Comparison of ENCODE assay signal across 24 cellular contexts in genomic region chr11:7421136-7421535, GRCh38.
DNase-seq lines count a peak whose midpoint lies in the region; ATAC-seq, FAIRE-seq and TF ChIP-seq lines count a peak whose summit lies in the region.
"Had no signal": no experiment of that assay in that cellular context is flagged by ENCODE, and none has a peak within 500 bp of the region (broad histone marks: within the 10 kb centered on the region; RNA-seq: fewer than 3 reads in every experiment).

No MANE protein-coding gene starts in this region.

- CTCF ChIA-PET in activated CD8-positive, alpha-beta memory T cell treated with anti-CD3 and anti-CD28 coated beads, Interleukin-2, amount 10 ng/mL, durations not matched to agents 7 days and 5 days (lab: Charles Lee), result no interaction called here

- H3K36me3 Mint-ChIP-seq in activated CD8-positive, alpha-beta memory T cell treated with anti-CD3 and anti-CD28 coated beads, Interleukin-2, amount 10 ng/mL, durations not matched to agents 7 days and 5 days, result no peaks in the 10 kb centered on the region
- H3K36me3 Mint-ChIP-seq: CD14-positive monocyte; CD8-positive, alpha-beta memory T cell had no signal

- no peak overlapping the region for H3K4me3 Mint-ChIP-seq in activated CD8-positive, alpha-beta memory T cell treated with anti-CD3 and anti-CD28 coated beads, Interleukin-2, amount 10 ng/mL, durations not matched to agents 7 days and 5 days
- H3K4me3 Mint-ChIP-seq: CD14-positive monocyte; CD4-positive, alpha-beta T cell; CD8-positive, alpha-beta memory T cell; GM23338; H9 had no signal

- no peak for ATAC-seq in activated CD8-positive, alpha-beta memory T cell treated with anti-CD3 and anti-CD28 coated beads, Interleukin-2, amount 10 ng/mL, durations not matched to agents 7 days and 5 days
- ATAC-seq: A549, GM23338 had no signal

- H3K27me3 Mint-ChIP-seq in activated CD8-positive, alpha-beta memory T cell treated with anti-CD3 and anti-CD28 coated beads, Interleukin-2, amount 10 ng/mL, durations not matched to agents 7 days and 5 days, result peaks cover 3% of the 10 kb centered on the region

- no peaks in the 10 kb centered on the region for H3K27me3 ChIP-seq in esophagus muscularis mucosa
- no peaks in the 10 kb centered on the region for H3K27me3 ChIP-seq in transverse colon
- H3K27me3 ChIP-seq: BE2C; BLaER1 treated with 17β-estradiol and CSF1 and Interleukin-3, amounts not matched to agents 10 nM and 100 nM had no signal

- 88% methylated on average over 1 of the region's 1 CpG for WGBS in esophagus muscularis mucosa
- 74 to 100% methylated on average over 1 of the region's 1 CpG for WGBS in transverse colon (ENCODE audit: low coverage in 1 of 2), 2 donors

- H3K9me3 Mint-ChIP-seq in activated CD8-positive, alpha-beta memory T cell treated with anti-CD3 and anti-CD28 coated beads, Interleukin-2, amount 10 ng/mL, durations not matched to agents 7 days and 5 days (ENCODE audit: low read depth), result no peaks in the 10 kb centered on the region
- H3K9me3 Mint-ChIP-seq: CD4-positive, alpha-beta T cell; CD8-positive, alpha-beta memory T cell; GM23338; H9 had no signal

- H3K9me3 ChIP-seq in esophagus muscularis mucosa, result no peaks in the 10 kb centered on the region
- no peaks in the 10 kb centered on the region for H3K9me3 ChIP-seq in transverse colon
- H3K9me3 ChIP-seq: A549; BE2C; BLaER1 treated with 17β-estradiol and CSF1 and Interleukin-3, amounts not matched to agents 10 nM and 100 nM had no signal

- no peak for FAIRE-seq in GM12892 (lab: Jason Lieb, UNC)
- FAIRE-seq: A549, D721Med, G401.6, GM19239 had no signal

- TF ChIP-seq POLR2A in esophagus muscularis mucosa (IDR thresholded peaks at IDR 0.05; ENCODE audit: low read depth), result no peak
- TF ChIP-seq POLR2A in transverse colon (IDR thresholded peaks at IDR 0.05), result no peak
- no peak for TF ChIP-seq POLR2A in GM12892 (IDR thresholded peaks at IDR 0.05; ENCODE audit: low read depth, low read length)

- in situ Hi-C loops in transverse colon (cut with MboI; ENCODE audit: low pct_ligation_motif_present in 1 of 4, low pct_unique_long_range_greater_than_20kb in 1 of 4, low sequenced_read_pairs in 3 of 4), result no loop called here

- H3K4me1 ChIP-seq in esophagus muscularis mucosa (no peaks in the 10 kb centered on the region), transverse colon (no peaks in the 10 kb centered on the region)
- H3K4me1 ChIP-seq: A549 had no signal

- H3K36me3 ChIP-seq in esophagus muscularis mucosa (no peaks in the 10 kb centered on the region), transverse colon (no peaks in the 10 kb centered on the region)
- H3K36me3 ChIP-seq: BE2C; BLaER1 treated with 17β-estradiol and CSF1 and Interleukin-3, amounts not matched to agents 10 nM and 100 nM had no signal

- TF ChIP-seq CTCF in esophagus muscularis mucosa (IDR thresholded peaks at IDR 0.05) (no peak), transverse colon (IDR thresholded peaks at IDR 0.05) (no peak)

- no peak overlapping the region for H3K27ac Mint-ChIP-seq in activated CD8-positive, alpha-beta memory T cell treated with anti-CD3 and anti-CD28 coated beads, Interleukin-2, amount 10 ng/mL, durations not matched to agents 7 days and 5 days
- H3K27ac Mint-ChIP-seq: CD14-positive monocyte; CD4-positive, alpha-beta T cell; H9 had no signal

- DNase-seq in EH (ENCODE audit: low read depth), result peak; percentile 32
- DNase-seq in HCEC 1CT, result peak; percentile 8
- DNase-seq in RPMI7951 (ENCODE audit: low read depth), result peak; percentile 15
- peak; percentile 5 for DNase-seq in esophagus muscularis mucosa (ENCODE audit: extremely low spot score)
- DNase-seq in transverse colon, result no peak
- no peak for DNase-seq in glomerular visceral epithelial cell (ENCODE audit: extremely low spot score)
- no peak for DNase-seq in GM12892 (ENCODE audit: insufficient read length)
- DNase-seq in activated CD8-positive, alpha-beta memory T cell treated with anti-CD3 and anti-CD28 coated beads, Interleukin-2, amount 10 ng/mL, durations not matched to agents 7 days and 5 days, result no peak
- DNase-seq: 8988T; ACHN; AML-193; BE2C; CD4-positive, alpha-beta T cell; CD8-positive, alpha-beta memory T cell; DMS 273 treated with DMSO at 0.1 percent for 48 hours; DMS79; H9 had no signal

- TF ChIP-seq EP300 in esophagus muscularis mucosa (IDR thresholded peaks at IDR 0.05), result no peak
- no peak for TF ChIP-seq EP300 in transverse colon (IDR thresholded peaks at IDR 0.05; ENCODE audit: low read depth)

- peaks cover 8% of the 10 kb centered on the region for H3K4me1 Mint-ChIP-seq in activated CD8-positive, alpha-beta memory T cell treated with anti-CD3 and anti-CD28 coated beads, Interleukin-2, amount 10 ng/mL, durations not matched to agents 7 days and 5 days

- intact Hi-C loops in esophagus muscularis mucosa (cut with DNase I), result no loop called here
- intact Hi-C loops in transverse colon (cut with DNase I; ENCODE audit: low total_unique reads), result no loop called here

- H3K4me3 ChIP-seq in esophagus muscularis mucosa, result no peak overlapping the region
- no peak overlapping the region for H3K4me3 ChIP-seq in transverse colon
- H3K4me3 ChIP-seq: A549; BLaER1 treated with 17β-estradiol and CSF1 and Interleukin-3, amounts not matched to agents 10 nM and 100 nM; GM23338 had no signal

- no peak overlapping the region for H3K27ac ChIP-seq in esophagus muscularis mucosa (replicated peaks in 1 of 4)
- no peak overlapping the region for H3K27ac ChIP-seq in transverse colon
- H3K27ac ChIP-seq: A549; BLaER1 treated with 17β-estradiol and CSF1 and Interleukin-3, amounts not matched to agents 10 nM and 100 nM had no signal

Comparison
In these comparisons a context has a peak if more than half of its experiments do, and no peak if none do; other contexts are left out.
1. DNase-seq: peak in EH (single experiment), HCEC 1CT (single experiment), RPMI7951 (single experiment) and esophagus muscularis mucosa (single experiment); none in transverse colon (single experiment), glomerular visceral epithelial cell (single experiment), GM12892 (single experiment) and activated CD8-positive, alpha-beta memory T cell treated with anti-CD3 and anti-CD28 coated beads, Interleukin-2, amount 10 ng/mL, durations not matched to agents 7 days and 5 days (single experiment).